In genomic region chr22:39514373-39514973, GRCh38 we compare ENCODE assay signal across 8 cellular contexts. TPM values are rescaled to one million over a fixed set of nuclear protein-coding genes. Genes with fewer than 3 reads are reported as not detected.
DNase-seq lines count a peak whose midpoint lies in the region; ATAC-seq and TF ChIP-seq lines count a peak whose summit lies in the region.

No MANE protein-coding gene starts in this region.

- peaks cover 43% of the 10 kb centered on the region for H3K36me3 Mint-ChIP-seq in activated CD8-positive, alpha-beta T cell treated with anti-CD3 and anti-CD28 coated beads for 36 hours (ENCODE audit: low read depth)

- ATAC-seq in activated CD8-positive, alpha-beta T cell treated with anti-CD3 and anti-CD28 coated beads for 36 hours: no peak
- no peak for ATAC-seq in HG03108 (IDR thresholded peaks at IDR 0.05; ENCODE audit: unreplicated experiment)

- DNase-seq in COLO829 (ENCODE audit: low spot score): peak; percentile 48
- peak; percentile 75 for DNase-seq in Karpas-422
- peak; percentile 75 for DNase-seq in activated CD8-positive, alpha-beta T cell treated with anti-CD3 and anti-CD28 coated beads for 36 hours
- no peak for DNase-seq in fibroblast of lung (ENCODE audit: low read depth in 2 of 2)
- peak; percentile 70 for DNase-seq in pons (ENCODE audit: low spot score)
- no peak for DNase-seq in NCI-H345 treated with DMSO at 0.1 percent for 48 hours (lab: John Stamatoyannopoulos, UW; ENCODE audit: unreplicated experiment)
- DNase-seq in NCI-H510A treated with DMSO at 0.1 percent for 48 hours (lab: John Stamatoyannopoulos, UW): no peak

- H3K4me3 ChIP-seq in Karpas-422 (ENCODE audit: low read length) (no peak overlapping the region), fibroblast of lung (replicated peaks in 1 of 4; ENCODE audit: control extremely low read depth in 1 of 4, insufficient read depth in 1 of 4, low read depth in 3 of 4, low read length in 4 of 4) (no peak overlapping the region)

- H2AFZ ChIP-seq in Karpas-422 (ENCODE audit: low read length) (no peak overlapping the region), fibroblast of lung (ENCODE audit: low read length) (no peak overlapping the region)

- no peaks in the 10 kb centered on the region for H3K9me2 ChIP-seq in Karpas-422 (replicated peaks; ENCODE audit: insufficient read depth, low read length)

- no peaks in the 10 kb centered on the region for H3K9me3 Mint-ChIP-seq in activated CD8-positive, alpha-beta T cell treated with anti-CD3 and anti-CD28 coated beads for 36 hours

- H3K9ac ChIP-seq in Karpas-422 (ENCODE audit: low read length) (peak overlapping the region; percentile 16; the same call in 1 of the 2 replicates), fibroblast of lung (ENCODE audit: insufficient read depth, low read length) (no peak overlapping the region)

- peaks cover 60% of the 10 kb centered on the region for H3K36me3 ChIP-seq in Karpas-422 (ENCODE audit: insufficient read depth, low read length)
- peaks cover 24% of the 10 kb centered on the region for H3K36me3 ChIP-seq in fibroblast of lung (ENCODE audit: control insufficient read depth, insufficient read depth, low read length)

- peak; percentile 72 for TF ChIP-seq CTCF in activated CD8-positive, alpha-beta T cell treated with anti-CD3 and anti-CD28 coated beads for 36 hours (IDR thresholded peaks at IDR 0.05)
- peak; percentile 68 to 81 for TF ChIP-seq CTCF in fibroblast of lung (conservative IDR thresholded peaks at IDR 0.05 in 1 of 2, IDR thresholded peaks at IDR 0.05 in 1 of 2; ENCODE audit: low read depth in 1 of 2, low read length in 2 of 2)

- peaks cover 39% of the 10 kb centered on the region for H3K4me1 Mint-ChIP-seq in activated CD8-positive, alpha-beta T cell treated with anti-CD3 and anti-CD28 coated beads for 36 hours (ENCODE audit: low read depth)

- POLR2A ChIA-PET in activated CD8-positive, alpha-beta T cell treated with anti-CD3 and anti-CD28 coated beads for 36 hours (lab: Charles Lee): interaction anchor here (0.6 to 17.7 kb wide), 4 partner anchors 12 to 198 kb away, joined by 3 to 234 read pairs (median 3); partner anchors contain the start of genes ATF4, MIEF1 and RPS19BP1

- no peaks in the 10 kb centered on the region for H3K27me3 Mint-ChIP-seq in activated CD8-positive, alpha-beta T cell treated with anti-CD3 and anti-CD28 coated beads for 36 hours

- H3K9me3 ChIP-seq in Karpas-422 (ENCODE audit: low read length) (no peaks in the 10 kb centered on the region), fibroblast of lung (ENCODE audit: control insufficient read depth, insufficient read depth, low read depth, low read length) (no peaks in the 10 kb centered on the region)

- no peak overlapping the region for H3K4me2 ChIP-seq in Karpas-422 (ENCODE audit: low read depth, low read length, poor library complexity, severe bottlenecking)
- no peak overlapping the region for H3K4me2 ChIP-seq in fibroblast of lung (ENCODE audit: extremely low read depth, insufficient read depth, low read length)

- H3K4me3 Mint-ChIP-seq in activated CD8-positive, alpha-beta T cell treated with anti-CD3 and anti-CD28 coated beads for 36 hours: no peak overlapping the region

- H3K27me3 ChIP-seq in Karpas-422 (ENCODE audit: low read length) (no peaks in the 10 kb centered on the region), fibroblast of lung (ENCODE audit: control insufficient read depth, insufficient read depth, low read length) (no peaks in the 10 kb centered on the region)

- intact Hi-C loops in activated CD8-positive, alpha-beta T cell treated with anti-CD3 and anti-CD28 coated beads for 36 hours (cut with micrococcal nuclease): no loop called here

- H3K79me2 ChIP-seq in Karpas-422 (ENCODE audit: low read length) (peaks cover 50% of the 10 kb centered on the region), fibroblast of lung (ENCODE audit: control insufficient read depth, insufficient read depth, low read length) (peaks cover 7% of the 10 kb centered on the region)

- H3K27ac Mint-ChIP-seq in activated CD8-positive, alpha-beta T cell treated with anti-CD3 and anti-CD28 coated beads for 36 hours: peak overlapping the region; percentile 19

- CTCF ChIA-PET in activated CD8-positive, alpha-beta T cell treated with anti-CD3 and anti-CD28 coated beads for 36 hours (lab: Charles Lee): interaction anchor here (0.6 to 7.9 kb wide), 13 partner anchors 12 to 171 kb away, joined by 3 to 69 read pairs (median 4); partner anchors contain the start of genes MIEF1 and RPS19BP1

- H3K27ac ChIP-seq in Karpas-422 (ENCODE audit: low read length) (peak overlapping the region; percentile 53; the same call in 1 of the 2 replicates), fibroblast of lung (ENCODE audit: insufficient read depth, low read length) (no peak overlapping the region)

- H3K4me1 ChIP-seq in Karpas-422 (ENCODE audit: low read length) (peaks cover 48% of the 10 kb centered on the region), fibroblast of lung (ENCODE audit: control insufficient read depth, extremely low read depth, insufficient read depth, low read length) (peaks cover 5% of the 10 kb centered on the region)

- peaks cover 30% of the 10 kb centered on the region for H4K20me1 ChIP-seq in Karpas-422 (ENCODE audit: insufficient read depth, low read depth, low read length)
- H4K20me1 ChIP-seq in fibroblast of lung (ENCODE audit: control insufficient read depth, extremely low read depth, insufficient read depth, low read length): no peaks in the 10 kb centered on the region

RNA-seq across cellular contexts. Expression of gene ATF4, which starts 5.9 kb away (rescaled TPM):
- 543 and 666 TPM in 2 replicates for total RNA-seq in Karpas-422 (2014; rRNA removed; shearing (Covaris generic); ENCODE audit: low replicate concordance)
- 100 to 1,000 TPM; 518 to 536 TPM for total RNA-seq in activated CD8-positive, alpha-beta T cell treated with anti-CD3 and anti-CD28 coated beads for 36 hours
- total RNA-seq in fibroblast of lung: 555 and 646 TPM in 2 replicates
- 412 and 546 TPM in 2 replicates for polyA plus RNA-seq in fibroblast of lung
- 304 and 415 TPM in 2 replicates for polyA plus RNA-seq in fibroblast of lung (2012)
- polyA minus RNA-seq in fibroblast of lung (ENCODE audit: low replicate concordance): 84.5 and 105 TPM in 2 replicates

RNA-seq across cellular contexts. Expression of gene MIEF1, which starts 12.4 kb away (rescaled TPM):
- 23.2 and 25.0 TPM in 2 replicates for total RNA-seq in Karpas-422 (2014; rRNA removed; shearing (Covaris generic); ENCODE audit: low replicate concordance)
- total RNA-seq in activated CD8-positive, alpha-beta T cell treated with anti-CD3 and anti-CD28 coated beads for 36 hours: 10 to 100 TPM; 48.2 to 51.1 TPM
- 16.4 and 19.0 TPM in 2 replicates for total RNA-seq in fibroblast of lung
- polyA plus RNA-seq in fibroblast of lung: 16.8 and 20.9 TPM in 2 replicates
- 17.4 and 20.1 TPM in 2 replicates for polyA plus RNA-seq in fibroblast of lung (2012)
- polyA minus RNA-seq in fibroblast of lung (ENCODE audit: low replicate concordance): 47.9 and 55.7 TPM in 2 replicates

RNA-seq across cellular contexts. Expression of gene RPS19BP1, which starts 18.1 kb away (rescaled TPM):
- 91.1 and 198 TPM in 2 replicates for total RNA-seq in Karpas-422 (2014; rRNA removed; shearing (Covaris generic); ENCODE audit: low replicate concordance)
- 10 to 100 TPM; 68.5 to 71.7 TPM for total RNA-seq in activated CD8-positive, alpha-beta T cell treated with anti-CD3 and anti-CD28 coated beads for 36 hours
- total RNA-seq in fibroblast of lung: 42.9 and 44.3 TPM in 2 replicates
- polyA plus RNA-seq in fibroblast of lung: 41.6 and 49.3 TPM in 2 replicates
- 59.8 and 81.2 TPM in 2 replicates for polyA plus RNA-seq in fibroblast of lung (2012)
- polyA minus RNA-seq in fibroblast of lung (ENCODE audit: low replicate concordance): 4.2 and 11.9 TPM in 2 replicates

RNA-seq across cellular contexts. Expression of gene CACNA1I, which starts 56.1 kb away (rescaled TPM):
- total RNA-seq in Karpas-422 (2014; rRNA removed; shearing (Covaris generic); ENCODE audit: low replicate concordance): not detected in 2 replicates
- under 1 TPM; 0.07 to 0.09 TPM for total RNA-seq in activated CD8-positive, alpha-beta T cell treated with anti-CD3 and anti-CD28 coated beads for 36 hours
- under 0.01 TPM in 1 of 2 replicates, not detected in the other for total RNA-seq in fibroblast of lung
- 0.01 TPM in 1 of 2 replicates, not detected in the other for polyA plus RNA-seq in fibroblast of lung
- not detected in 2 replicates for polyA plus RNA-seq in fibroblast of lung (2012)
- not detected in 2 replicates for polyA minus RNA-seq in fibroblast of lung (ENCODE audit: low replicate concordance)

RNA-seq across cellular contexts. Expression of gene MGAT3, which starts 57.7 kb away (rescaled TPM):
- total RNA-seq in Karpas-422 (2014; rRNA removed; shearing (Covaris generic); ENCODE audit: low replicate concordance): 34.8 and 52.7 TPM in 2 replicates
- 1 to 10 TPM in 1 of 2 experiments, under 1 TPM in 1; 0.90 to 1.9 TPM for total RNA-seq in activated CD8-positive, alpha-beta T cell treated with anti-CD3 and anti-CD28 coated beads for 36 hours
- total RNA-seq in fibroblast of lung: not detected in 2 replicates
- polyA plus RNA-seq in fibroblast of lung: 0.09 TPM in 1 of 2 replicates, not detected in the other
- 0.16 TPM in 1 of 2 replicates, not detected in the other for polyA plus RNA-seq in fibroblast of lung (2012)
- polyA minus RNA-seq in fibroblast of lung (ENCODE audit: low replicate concordance): 7.6 TPM in 1 of 2 replicates, not detected in the other

Comparison
In these comparisons a context has a peak if more than half of its experiments do, and no peak if none do; other contexts are left out.
1. DNase-seq: peak in COLO829 (single experiment), Karpas-422 (single experiment), activated CD8-positive, alpha-beta T cell treated with anti-CD3 and anti-CD28 coated beads for 36 hours (single experiment) and pons (single experiment); none in fibroblast of lung (0 of 2), NCI-H345 treated with DMSO at 0.1 percent for 48 hours (single experiment) and NCI-H510A treated with DMSO at 0.1 percent for 48 hours (single experiment).